In genomic region chr12:79414252-79414651, GRCh38 we compare ENCODE assay signal across 17 cellular contexts.
DNase-seq lines count a peak whose midpoint lies in the region; ATAC-seq and TF ChIP-seq lines count a peak whose summit lies in the region.
"Had no signal": no experiment of that assay in that cellular context is flagged by ENCODE, and none has a peak within 500 bp of the region (broad histone marks: within the 10 kb centered on the region; RNA-seq: fewer than 3 reads in every experiment).

No MANE protein-coding gene starts in this region.

- no peak overlapping the region for H3K4me2 ChIP-seq in HCT116 (ENCODE audit: low read length)

- POLR2A ChIA-PET in HCT116 (lab: Charles Lee) = no interaction called here

- no TSS peak for BruUV-seq in HCT116 (replicated peaks; lab: Mats Ljungman, UMichigan)

- H3K36me3 ChIP-seq in HCT116 (ENCODE audit: control insufficient read depth in 1 of 2, insufficient read depth in 2 of 2, low read length in 2 of 2) (no peaks in the 10 kb centered on the region), prostate gland (no peaks in the 10 kb centered on the region), heart left ventricle (no peaks in the 10 kb centered on the region)
- H3K36me3 ChIP-seq: sigmoid colon had no signal

- no peak overlapping the region for H2AFZ ChIP-seq in HCT116 (ENCODE audit: low read depth, low read length, poor library complexity, severe bottlenecking)
- H2AFZ ChIP-seq: GM23248 had no signal

- H3K27me3 ChIP-seq in HCT116 (ENCODE audit: insufficient read depth, low read length) = no peaks in the 10 kb centered on the region
- H3K27me3 ChIP-seq in prostate gland (replicated peaks; ENCODE audit: insufficient read depth) = no peaks in the 10 kb centered on the region
- H3K27me3 ChIP-seq in heart left ventricle = no peaks in the 10 kb centered on the region
- H3K27me3 ChIP-seq: sigmoid colon had no signal

- H3K9me2 ChIP-seq in HCT116 (ENCODE audit: insufficient read depth) = 0 out of 2 replicates have a peak, but pooled peaks cover 5% of the 10 kb centered on the region

- H3K27ac ChIP-seq in HCT116 (ENCODE audit: low read depth, low read length) = no peak overlapping the region
- peak overlapping the region; percentile 33 to 35 for H3K27ac ChIP-seq in prostate gland
- no peak overlapping the region for H3K27ac ChIP-seq in heart left ventricle
- H3K27ac ChIP-seq: GM23248, sigmoid colon had no signal

- intact Hi-C loops in HCT116 (cut with micrococcal nuclease) (no loop called here), prostate gland (cut with DNase I) (loop anchor here (5.0 to 10.0 kb wide), 2 partner anchors 133 to 861 kb away; no protein-coding TSS in a partner anchor), heart left ventricle (cut with DNase I) (loop anchor here in 2 of 10 donors (5.0 to 10.0 kb wide), 2 partner anchors 131 to 858 kb away; no protein-coding TSS in a partner anchor)

- CTCF ChIA-PET in HCT116 (lab: Charles Lee) = no interaction called here

- H3K79me2 ChIP-seq in HCT116 (ENCODE audit: insufficient read depth, low read length) = no peaks in the 10 kb centered on the region

- RAD21 ChIA-PET in HCT116 (lab: Charles Lee; ENCODE audit: low non-redundant PET in 1 of 2, low total read pairs in 2 of 2, uncharacterized antibody in 2 of 2, unreplicated experiment in 2 of 2) = no interaction called here

- ATAC-seq in HCT116 (no peak), heart left ventricle (no peak)
- ATAC-seq: T-helper 17 cell had no signal

- TF ChIP-seq RAD21 in HCT116 (IDR thresholded peaks at IDR 0.05; ENCODE audit: low read depth) = no peak

- DNase-seq in HCT116 (ENCODE audit: low read depth, low spot score) (no peak), NCI-H748 treated with DMSO at 0.1 percent for 48 hours (lab: John Stamatoyannopoulos, UW) (peak; percentile 25), islet precursor cell (peak; percentile 64), prostate gland (ENCODE audit: low spot score) (no peak), heart left ventricle (no peak), cerebellar nuclear complex (lab: John Stamatoyannopoulos, UW) (no peak), T-helper 9 cell (no peak), GM10266 (ENCODE audit: extremely low spot score) (no peak)
- DNase-seq: activated CD4-positive, CD25-positive, alpha-beta regulatory T cell; effector CD8-positive, alpha-beta T cell; GM23248; hippocampal formation; kidney glomerular epithelial cell; NCI-H524; SHP77 treated with DMSO at 0.1 percent for 48 hours; sigmoid colon; T-helper 17 cell had no signal

- TF ChIP-seq CTCF in HCT116 (IDR thresholded peaks at IDR 0.05 in 2 of 3, conservative IDR thresholded peaks at IDR 0.05 in 1 of 3; ENCODE audit: borderline replicate concordance in 1 of 3, insufficient read depth in 1 of 3, low read depth in 2 of 3, low read length in 2 of 3) (no peak), prostate gland (IDR thresholded peaks at IDR 0.05) (no peak), heart left ventricle (IDR thresholded peaks at IDR 0.05) (no peak), GM10266 (IDR thresholded peaks at IDR 0.05; ENCODE audit: control insufficient read depth, insufficient read depth, low read depth, missing control alignments) (no peak)

- H3K4me1 ChIP-seq in HCT116 (ENCODE audit: control insufficient read depth in 1 of 2, insufficient read depth in 2 of 2, low read length in 2 of 2) = peaks cover 4 to 14% of the 10 kb centered on the region in 2 experiments; a peak in 2 of 4 replicates
- H3K4me1 ChIP-seq in prostate gland (replicated peaks) = peaks cover 8% of the 10 kb centered on the region
- no peaks in the 10 kb centered on the region for H3K4me1 ChIP-seq in heart left ventricle

- no peaks in the 10 kb centered on the region for H4K20me1 ChIP-seq in HCT116 (ENCODE audit: insufficient read depth)

- H3K9me3 ChIP-seq in HCT116 (ENCODE audit: control insufficient read depth in 1 of 2, insufficient read depth in 1 of 2, low read depth in 1 of 2, low read length in 2 of 2) (no peaks in the 10 kb centered on the region), prostate gland (no peaks in the 10 kb centered on the region), heart left ventricle (no peaks in the 10 kb centered on the region)
- H3K9me3 ChIP-seq: sigmoid colon had no signal

- H3K9ac ChIP-seq in HCT116 (ENCODE audit: low read length) = no peak overlapping the region
- H3K9ac ChIP-seq: GM23248 had no signal

- H3K4me3 ChIP-seq in HCT116 (replicated peaks in 1 of 2; ENCODE audit: low read depth in 1 of 2, low read length in 2 of 2) = no peak overlapping the region
- no peak overlapping the region for H3K4me3 ChIP-seq in prostate gland
- no peak overlapping the region for H3K4me3 ChIP-seq in heart left ventricle
- H3K4me3 ChIP-seq: GM23248, sigmoid colon had no signal

- no peak for TF ChIP-seq POLR2A in HCT116 (IDR thresholded peaks at IDR 0.05; ENCODE audit: borderline replicate concordance, extremely low read depth, insufficient read depth, insufficient read length)
- no peak for TF ChIP-seq POLR2A in prostate gland (IDR thresholded peaks at IDR 0.05)
- TF ChIP-seq POLR2A in heart left ventricle (IDR thresholded peaks at IDR 0.05) = no peak

- WGBS in prostate gland = 50% methylated on average over 2 of the region's 2 CpGs
- 87 to 96% (median 92%) methylated on average over 2 of the region's 2 CpGs for WGBS in heart left ventricle, 4 donors

TF ChIP-seq in HCT116, 20 proteins besides CTCF, POLR2A, EP300 and RAD21:
- TF ChIP-seq POLR2AphosphoS5 (IDR thresholded peaks at IDR 0.05; ENCODE audit: low read depth, low read length) (no peak), ELF1 (IDR thresholded peaks at IDR 0.05; ENCODE audit: borderline replicate concordance, low read depth) (peak; percentile 5; the same call in 1 of the 2 replicates), CBX3 (IDR thresholded peaks at IDR 0.05; ENCODE audit: low read depth) (no peak)

Comparison
In these comparisons a context has a peak if more than half of its experiments do, and no peak if none do; other contexts are left out.
1. DNase-seq: peak in NCI-H748 treated with DMSO at 0.1 percent for 48 hours (single experiment) and islet precursor cell (single experiment); none in HCT116 (single experiment), prostate gland (single experiment), heart left ventricle (0 of 5), cerebellar nuclear complex (0 of 2), T-helper 9 cell (single experiment) and GM10266 (single experiment).
2. H3K27ac ChIP-seq: peak in prostate gland (2 of 2); none in HCT116 (single experiment) and heart left ventricle (0 of 12).